In the genomic region with DNA sequence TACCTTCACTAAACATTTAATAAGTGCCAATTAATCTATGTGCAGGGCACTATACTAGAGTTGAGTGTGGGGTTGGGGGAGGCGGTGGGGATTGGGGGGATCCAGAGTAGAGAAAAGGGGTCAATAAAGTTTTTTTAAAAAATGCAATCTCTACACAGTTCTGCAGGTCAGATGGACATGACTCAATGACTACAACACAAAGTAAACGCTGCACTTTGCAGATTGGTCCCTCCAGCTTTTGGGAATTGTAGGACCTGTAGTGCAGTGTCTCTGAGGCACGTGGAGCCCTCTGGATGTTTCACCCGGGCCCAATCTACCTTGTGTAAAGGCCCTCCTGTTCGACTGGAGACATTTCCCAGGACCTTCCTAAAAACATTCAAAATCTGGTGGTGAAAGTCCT, we compare ENCODE assay signal across 27 cellular contexts. TPM values are rescaled to one million over a fixed set of nuclear protein-coding genes. Genes with fewer than 3 reads are reported as not detected.
"Had no signal": no experiment of that assay in that cellular context is flagged by ENCODE, and none has a peak within 500 bp of the region (broad histone marks: within the 10 kb centered on the region; RNA-seq: fewer than 3 reads in every experiment).

No MANE protein-coding gene starts in this region.

- H3K36me3 Mint-ChIP-seq: activated naive CD8-positive, alpha-beta T cell treated with anti-CD3 and anti-CD28 coated beads, Interleukin-2, amount 10 ng/mL, durations not matched to agents 7 days and 5 days; T-cell had no signal

- H3K4me3 Mint-ChIP-seq: activated CD4-positive, alpha-beta memory T cell treated with anti-CD3 and anti-CD28 coated beads, Interleukin-2, amount 10 ng/mL, durations not matched to agents 7 days and 5 days; activated CD4-positive, alpha-beta T cell treated with anti-CD3 and anti-CD28 coated beads for 36 hours; activated naive CD8-positive, alpha-beta T cell treated with anti-CD3 and anti-CD28 coated beads, Interleukin-2, amount 10 ng/mL, durations not matched to agents 7 days and 5 days; activated T-cell treated with anti-CD3 and anti-CD28 coated beads, Interleukin-2, amount 50 U/mL, for 72 hours; T-cell had no signal

- H3K27ac ChIP-seq: SK-N-MC had no signal

- H3K4me1 Mint-ChIP-seq: activated CD4-positive, alpha-beta memory T cell treated with anti-CD3 and anti-CD28 coated beads, Interleukin-2, amount 10 ng/mL, durations not matched to agents 7 days and 5 days; activated CD4-positive, alpha-beta T cell treated with anti-CD3 and anti-CD28 coated beads for 36 hours; activated naive CD8-positive, alpha-beta T cell treated with anti-CD3 and anti-CD28 coated beads, Interleukin-2, amount 10 ng/mL, durations not matched to agents 7 days and 5 days; T-cell had no signal

- H3K27ac Mint-ChIP-seq: activated CD4-positive, alpha-beta memory T cell treated with anti-CD3 and anti-CD28 coated beads, Interleukin-2, amount 10 ng/mL, durations not matched to agents 7 days and 5 days; activated CD4-positive, alpha-beta T cell treated with anti-CD3 and anti-CD28 coated beads for 36 hours; activated naive CD8-positive, alpha-beta T cell treated with anti-CD3 and anti-CD28 coated beads, Interleukin-2, amount 10 ng/mL, durations not matched to agents 7 days and 5 days; activated T-cell treated with anti-CD3 and anti-CD28 coated beads, Interleukin-2, amount 50 U/mL, for 72 hours; activated T-helper 2 cell treated with anti-CD3 and anti-CD28 coated beads, Interferon-gamma antibody, Interleukin-2, Interleukin-4, amounts not matched to agents 10 μg/mL and 5 μg/mL and 100 μg/mL, durations not matched to agents 14 hours and 24 hours and 36 hours; T-cell had no signal

- ATAC-seq: activated CD4-positive, alpha-beta T cell treated with anti-CD3 and anti-CD28 coated beads for 36 hours; activated T-cell treated with anti-CD3 and anti-CD28 coated beads, Interleukin-2, amount 50 U/mL, for 72 hours; T-cell had no signal

- DNase-seq: activated CD4-positive, alpha-beta memory T cell treated with anti-CD3 and anti-CD28 coated beads, Interleukin-2, amount 10 ng/mL, durations not matched to agents 7 days and 5 days; activated CD4-positive, alpha-beta T cell treated with anti-CD3 and anti-CD28 coated beads for 36 hours; activated CD4-positive, alpha-beta T cell treated with anti-CD3 and anti-CD28 coated beads, Interleukin-2, amount 50 U/mL, for 1 hour; activated gamma-delta T cell treated with Interleukin-2 at 50 U/mL for 16 hours; activated naive CD4-positive, alpha-beta T cell treated with anti-CD3 and anti-CD28 coated beads, Interleukin-2, amount 50 U/mL, for 16 hours; activated naive CD8-positive, alpha-beta T cell treated with anti-CD3 and anti-CD28 coated beads, Interleukin-2, amount 10 ng/mL, durations not matched to agents 7 days and 5 days; activated T-cell treated with anti-CD3 and anti-CD28 coated beads for 4 hours; activated T-cell treated with anti-CD3 and anti-CD28 coated beads, Interleukin-2, amount 50 U/mL, for 72 hours; aorta; central memory CD4-positive, alpha-beta T cell; NCI-H1048; NCI-H1417; NCI-H2029; NCI-H2107; NCI-H2171 treated with DMSO at 0.1 percent for 48 hours; NCI-H226; NCI-H526 treated with DMSO at 0.1 percent for 48 hours; SIG-M5; T-cell; T-helper 2 cell; T1000 had no signal

- H3K4me3 ChIP-seq: SK-N-MC had no signal

- H3K9me3 Mint-ChIP-seq: activated CD4-positive, alpha-beta memory T cell treated with anti-CD3 and anti-CD28 coated beads, Interleukin-2, amount 10 ng/mL, durations not matched to agents 7 days and 5 days; activated naive CD8-positive, alpha-beta T cell treated with anti-CD3 and anti-CD28 coated beads, Interleukin-2, amount 10 ng/mL, durations not matched to agents 7 days and 5 days; activated T-cell treated with anti-CD3 and anti-CD28 coated beads, Interleukin-2, amount 50 U/mL, for 72 hours; activated T-helper 2 cell treated with anti-CD3 and anti-CD28 coated beads, Interferon-gamma antibody, Interleukin-2, Interleukin-4, amounts not matched to agents 10 μg/mL and 5 μg/mL and 100 μg/mL, durations not matched to agents 14 hours and 24 hours and 36 hours; T-cell had no signal

- H3K27me3 Mint-ChIP-seq: activated CD4-positive, alpha-beta T cell treated with anti-CD3 and anti-CD28 coated beads for 36 hours; activated naive CD8-positive, alpha-beta T cell treated with anti-CD3 and anti-CD28 coated beads, Interleukin-2, amount 10 ng/mL, durations not matched to agents 7 days and 5 days; T-cell had no signal

RNA-seq across cellular contexts. Expression of a gene that starts 43.5 kb away (rescaled TPM):
- total RNA-seq: activated CD4-positive, alpha-beta T cell treated with anti-CD3 and anti-CD28 coated beads for 36 hours; activated CD8-positive, alpha-beta memory T cell treated with anti-CD3 and anti-CD28 coated beads for 36 hours; activated naive CD8-positive, alpha-beta T cell treated with anti-CD3 and anti-CD28 coated beads, Interleukin-2, amount 10 ng/mL, durations not matched to agents 7 days and 5 days; activated T-helper 2 cell treated with anti-CD3 and anti-CD28 coated beads, Interferon-gamma antibody, Interleukin-2, Interleukin-4, amounts not matched to agents 10 μg/mL and 5 μg/mL and 100 μg/mL, durations not matched to agents 14 hours and 24 hours and 36 hours; LHCN-M2; M059J; OCI-LY7 had no signal
